ENCODE assay signal across 15 cellular contexts in the genomic region with DNA sequence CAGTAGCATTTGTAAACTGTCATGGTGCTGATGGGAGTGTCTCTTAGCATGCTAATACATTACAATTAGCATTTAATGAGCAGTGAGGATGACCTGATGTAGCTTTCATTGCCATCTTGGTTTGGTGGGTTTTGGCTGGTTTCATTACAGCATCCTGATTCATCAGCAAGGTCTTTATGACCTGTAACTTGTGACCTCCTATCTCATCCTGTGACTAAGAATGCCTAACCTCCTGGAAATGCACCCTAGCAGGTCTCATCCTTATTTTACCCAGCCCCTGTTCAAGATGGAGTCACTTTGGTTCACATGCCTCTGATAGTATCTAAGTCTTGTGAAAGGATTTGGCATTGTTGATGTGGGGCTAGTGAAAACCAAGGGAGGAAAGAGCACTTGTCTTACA.
A peak's percentile ranks its signal among the peaks of the same experiment; 100 is the strongest.
DNase-seq lines count a peak whose midpoint lies in the region; ATAC-seq, FAIRE-seq and TF ChIP-seq lines count a peak whose summit lies in the region.
"Had no signal": no experiment of that assay in that cellular context is flagged by ENCODE, and none has a peak within 500 bp of the region (broad histone marks: within the 10 kb centered on the region; RNA-seq: fewer than 3 reads in every experiment).

No MANE protein-coding gene starts in this region.

- no peak for FAIRE-seq in bronchial epithelial cell (lab: Jason Lieb, UNC)
- FAIRE-seq: H54, HTR-8/SVneo had no signal

- no peak overlapping the region for H4K91ac ChIP-seq in IMR-90 (ENCODE audit: insufficient read depth, low read depth, low read length)

- BruUV-seq in IMR-90 (replicated peaks; lab: Mats Ljungman, UMichigan): no TSS peak

- DNase-seq in EH (ENCODE audit: low read depth) (peak; percentile 32), IMR-90 (peak; percentile 35), bronchial epithelial cell (ENCODE audit: low read depth) (peak; percentile 4), kidney tubule cell (ENCODE audit: low spot score) (peak; percentile 72), NCI-H524 (lab: John Stamatoyannopoulos, UW) (no peak), body of pancreas (no peak), T-helper 1 cell (no peak), NCI-H1105 (lab: John Stamatoyannopoulos, UW) (no peak)
- DNase-seq: CD4-positive, alpha-beta T cell; NCI-H1048; NCI-H1694; NCI-H82; SIG-M5 had no signal

- ATAC-seq in IMR-90 (ENCODE audit: low read depth): no peak
- ATAC-seq in body of pancreas: no peak

- dilution Hi-C loops in IMR-90 (cut with HindIII; ENCODE audit: low sequenced_read_pairs, unreplicated experiment): no loop called here

- TF ChIP-seq CTCF in IMR-90 (conservative IDR thresholded peaks at IDR 0.05; ENCODE audit: low read depth, low read length): no peak
- no peak for TF ChIP-seq CTCF in bronchial epithelial cell (IDR thresholded peaks at IDR 0.05; ENCODE audit: insufficient read depth, low read length, severe bottlenecking)
- no peak for TF ChIP-seq CTCF in body of pancreas (IDR thresholded peaks at IDR 0.05)

- no peak overlapping the region for H3K56ac ChIP-seq in IMR-90 (ENCODE audit: extremely low read depth, insufficient read depth, low read length)

- H3K36me3 ChIP-seq in IMR-90 (ENCODE audit: control insufficient read depth, insufficient read depth, low read length) (no peaks in the 10 kb centered on the region), bronchial epithelial cell (ENCODE audit: control insufficient read depth, insufficient read depth, low read length) (no peaks in the 10 kb centered on the region), body of pancreas (replicated peaks in 1 of 2; ENCODE audit: insufficient read depth in 1 of 2, low read depth in 2 of 2) (no peaks in the 10 kb centered on the region)

- no peak overlapping the region for H3K9ac ChIP-seq in IMR-90 (ENCODE audit: low read depth, low read length)

- peak overlapping the region; percentile 4 for H2AFZ ChIP-seq in IMR-90 (replicated peaks; ENCODE audit: low read length, poor library complexity)

- no peak overlapping the region for H3K4me3 ChIP-seq in IMR-90 (ENCODE audit: insufficient read depth, low read depth, low read length)
- H3K4me3 ChIP-seq in bronchial epithelial cell (ENCODE audit: low read depth, low read length): no peak overlapping the region
- no peak overlapping the region for H3K4me3 ChIP-seq in body of pancreas

- H4K8ac ChIP-seq in IMR-90 (ENCODE audit: low read depth in 2 of 2, low read length in 2 of 2): no peak overlapping the region; a peak in 1 of 4 replicates

- no peak overlapping the region for H3K4me2 ChIP-seq in IMR-90 (ENCODE audit: low read depth, low read length)

- in situ Hi-C loops in IMR-90 (cut with MboI; ENCODE audit: low sequenced_read_pairs): no loop called here

- intact Hi-C loops in IMR-90 (cut with micrococcal nuclease): no loop called here
- intact Hi-C loops in body of pancreas (cut with DNase I): no loop called here

- no peaks in the 10 kb centered on the region for H4K20me1 ChIP-seq in IMR-90 (ENCODE audit: insufficient read depth, low read length)

- no peak for TF ChIP-seq RAD21 in IMR-90 (IDR thresholded peaks at IDR 0.05; ENCODE audit: low read length)

- POLR2A ChIA-PET in IMR-90 (lab: Charles Lee; ENCODE audit: unreplicated experiment): no interaction called here

- H3K4me1 ChIP-seq in IMR-90 (ENCODE audit: control insufficient read depth, insufficient read depth, low read length) (peaks cover under 1% of the 10 kb centered on the region; the same call in 1 of the 2 replicates), body of pancreas (no peaks in the 10 kb centered on the region)

- H3K23ac ChIP-seq in IMR-90 (ENCODE audit: low read depth, low read length): no peak overlapping the region

- peak overlapping the region; percentile 40; the same call in 1 of the 2 replicates for H3K18ac ChIP-seq in IMR-90 (ENCODE audit: low read depth, low read length)

- H3K27me3 ChIP-seq in IMR-90 (ENCODE audit: control insufficient read depth, insufficient read depth, low read length) (no peaks in the 10 kb centered on the region), bronchial epithelial cell (ENCODE audit: control insufficient read depth, insufficient read depth, low read length) (no peaks in the 10 kb centered on the region), body of pancreas (no peaks in the 10 kb centered on the region)

- H2AK5ac ChIP-seq in IMR-90 (ENCODE audit: low read depth, low read length): 0 out of 2 replicates have a peak overlapping the region, but pooled peaks have one; percentile 31

- no peak overlapping the region for H3K4ac ChIP-seq in IMR-90 (ENCODE audit: low read depth, low read length)

- H2BK20ac ChIP-seq in IMR-90 (ENCODE audit: low read depth, low read length): peak overlapping the region; percentile 11; the same call in 1 of the 2 replicates

- H3K79me1 ChIP-seq in IMR-90 (ENCODE audit: low read depth in 1 of 2, low read length in 2 of 2): no peaks in the 10 kb centered on the region

- no peak overlapping the region; the same call in 1 of the 2 replicates for H4K5ac ChIP-seq in IMR-90 (ENCODE audit: low read depth, low read length)

- H2BK5ac ChIP-seq in IMR-90 (ENCODE audit: low read depth, low read length, poor library complexity, severe bottlenecking): no peak overlapping the region

- H3K27ac ChIP-seq in IMR-90 (ENCODE audit: insufficient read depth, low read length): no peak overlapping the region
- no peak overlapping the region for H3K27ac ChIP-seq in body of pancreas

- no peak overlapping the region for H2BK15ac ChIP-seq in IMR-90 (ENCODE audit: low read depth, low read length)

- no peak overlapping the region for H3K14ac ChIP-seq in IMR-90 (replicated peaks; ENCODE audit: low read depth, low read length)

- CTCF ChIA-PET in IMR-90 (lab: Yijun Ruan, JAX): no interaction called here

- no peak overlapping the region for H2BK120ac ChIP-seq in IMR-90 (ENCODE audit: low read depth, low read length)

- TF ChIP-seq POLR2A in IMR-90 (IDR thresholded peaks at IDR 0.05; ENCODE audit: low read depth, low read length) (no peak), body of pancreas (IDR thresholded peaks at IDR 0.05) (no peak)

- no peaks in the 10 kb centered on the region for H3K9me1 ChIP-seq in IMR-90 (ENCODE audit: insufficient read depth, low read length)

- no peaks in the 10 kb centered on the region for H3K9me3 ChIP-seq in IMR-90 (ENCODE audit: control insufficient read depth, insufficient read depth, low read length)
- H3K9me3 ChIP-seq in body of pancreas: no peaks in the 10 kb centered on the region

- H2AK9ac ChIP-seq in IMR-90 (replicated peaks; ENCODE audit: low read depth, low read length, poor library complexity): no peak overlapping the region

TF ChIP-seq in IMR-90, 13 proteins besides CTCF, POLR2A, EP300 and RAD21:
- TF ChIP-seq MXI1 (IDR thresholded peaks at IDR 0.05; ENCODE audit: borderline replicate concordance, low read depth, low read length) (no peak), CHD1 (IDR thresholded peaks at IDR 0.05; ENCODE audit: low read depth, low read length) (no peak), MAFK (IDR thresholded peaks at IDR 0.05; ENCODE audit: low read depth, low read length) (no peak), NFE2L2 (IDR thresholded peaks at IDR 0.05; ENCODE audit: low read depth, low read length) (no peak)

Comparison
In these comparisons a context has a peak if more than half of its experiments do, and no peak if none do; other contexts are left out.
1. DNase-seq: peak in EH (single experiment), IMR-90 (single experiment), bronchial epithelial cell (single experiment) and kidney tubule cell (single experiment); none in NCI-H524 (0 of 2), body of pancreas (0 of 4), T-helper 1 cell (0 of 5) and NCI-H1105 (single experiment).